8 cellular contexts compared by ENCODE assay signal in the genomic region with DNA sequence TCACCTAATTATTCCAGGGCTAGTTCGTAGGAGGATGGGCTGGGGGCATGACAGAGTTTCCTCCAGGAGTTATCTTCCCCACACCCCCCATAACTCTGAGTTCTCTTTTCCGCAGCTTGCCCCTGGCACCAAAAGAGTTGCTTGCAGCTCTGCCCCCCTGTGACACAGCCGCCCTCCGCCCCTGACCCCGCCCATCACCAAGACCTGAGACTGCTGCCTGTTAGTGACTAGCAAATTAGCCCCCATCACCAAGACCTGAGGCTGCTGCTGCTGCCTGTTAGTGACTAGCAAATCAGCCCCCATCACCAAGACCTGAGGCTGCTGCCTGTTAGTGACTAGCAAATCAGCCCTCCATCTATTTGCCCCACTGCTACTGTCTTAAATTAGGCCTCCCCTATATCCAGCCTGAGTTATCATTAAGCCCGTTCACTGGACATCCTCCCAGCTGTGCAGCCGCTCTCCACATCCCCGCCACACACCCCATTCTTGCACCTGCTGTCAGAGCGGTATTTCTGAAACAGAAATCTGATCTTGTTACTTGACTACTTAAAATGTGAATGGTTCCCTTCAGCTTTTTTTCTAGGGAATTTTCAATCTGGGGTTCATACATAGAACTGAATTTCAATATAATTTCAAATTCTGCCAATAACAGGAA. TPM values are rescaled to one million over a fixed set of nuclear protein-coding genes. Genes with fewer than 3 reads are reported as not detected.
DNase-seq lines count a peak whose midpoint lies in the region; ATAC-seq and TF ChIP-seq lines count a peak whose summit lies in the region.

No MANE protein-coding gene starts in this region.

- no peak for TF ChIP-seq CTCF in lower lobe of right lung (IDR thresholded peaks at IDR 0.05)

- intact Hi-C loops in lower lobe of right lung (cut with DNase I) = no loop called here

- H3K27ac ChIP-seq in lower lobe of right lung = peak overlapping the region; percentile 83

- H3K4me3 ChIP-seq in lower lobe of right lung = peak overlapping the region; percentile 98

- H3K4me1 ChIP-seq in lower lobe of right lung = peaks cover 16% of the 10 kb centered on the region

- ATAC-seq in lower lobe of right lung = no peak
- no peak for ATAC-seq in GM21723 (IDR thresholded peaks at IDR 0.05; ENCODE audit: unreplicated experiment)
- no peak for ATAC-seq in GM21576 (IDR thresholded peaks at IDR 0.05; ENCODE audit: unreplicated experiment)

- H3K27me3 ChIP-seq in lower lobe of right lung (ENCODE audit: low read depth) = no peaks in the 10 kb centered on the region

- DNase-seq in COR-L47 (lab: John Stamatoyannopoulos, UW) (peak; percentile 12), SHP77 treated with DMSO at 0.1 percent for 48 hours (lab: John Stamatoyannopoulos, UW) (peak; percentile 8), lower lobe of right lung (no peak), dedifferentiated amniotic fluid mesenchymal stem cell (ENCODE audit: extremely low spot score) (no peak)
- peak; percentile 35 for DNase-seq in activated naive CD8-positive, alpha-beta T cell treated with anti-CD3 and anti-CD28 coated beads, Interleukin-2, amount 50 U/mL, for 16 hours (ENCODE audit: low read depth, low spot score)
- DNase-seq in stimulated activated naive CD4-positive, alpha-beta T cell (lab: John Stamatoyannopoulos, UW) = peak in 5 of 6 experiments; percentile 11 to 48 (median 37)

- no peaks in the 10 kb centered on the region for H3K36me3 ChIP-seq in lower lobe of right lung

- no peaks in the 10 kb centered on the region for H3K9me3 ChIP-seq in lower lobe of right lung

RNA-seq across cellular contexts. Expression of a gene that starts 1.5 kb away (rescaled TPM):
- 68.2 TPM for total RNA-seq in lower lobe of right lung

Comparison
In these comparisons a context has a peak if more than half of its experiments do, and no peak if none do; other contexts are left out.
1. DNase-seq: peak in COR-L47 (single experiment), SHP77 treated with DMSO at 0.1 percent for 48 hours (single experiment), activated naive CD8-positive, alpha-beta T cell treated with anti-CD3 and anti-CD28 coated beads, Interleukin-2, amount 50 U/mL, for 16 hours (single experiment) and stimulated activated naive CD4-positive, alpha-beta T cell (5 of 6); none in lower lobe of right lung (single experiment) and dedifferentiated amniotic fluid mesenchymal stem cell (single experiment).